In genomic region chr20:63383556-63383955, GRCh38 we compare ENCODE assay signal across 25 cellular contexts. TPM values are rescaled to one million over a fixed set of nuclear protein-coding genes. Genes with fewer than 3 reads are reported as not detected.
DNase-seq lines count a peak whose midpoint lies in the region; ATAC-seq and TF ChIP-seq lines count a peak whose summit lies in the region.
"Had no signal": no experiment of that assay in that cellular context is flagged by ENCODE, and none has a peak within 500 bp of the region (broad histone marks: within the 10 kb centered on the region; RNA-seq: fewer than 3 reads in every experiment).

No MANE protein-coding gene starts in this region.

- H3K27me3 ChIP-seq in right cardiac atrium (ENCODE audit: control insufficient read depth, insufficient read depth) (no peaks in the 10 kb centered on the region), heart right ventricle (peaks cover 0 to 53% (median 43%) of the 10 kb centered on the region in 7 donors), endodermal cell (ENCODE audit: control insufficient read depth, insufficient read depth, low read length, poor library complexity, severe bottlenecking) (no peaks in the 10 kb centered on the region)

- H3K27ac Mint-ChIP-seq in endodermal cell = no peak overlapping the region
- H3K27ac Mint-ChIP-seq: CD14-positive monocyte; CD4-positive, alpha-beta memory T cell; CD4-positive, CD25-positive, alpha-beta regulatory T cell; CD8-positive, alpha-beta memory T cell had no signal

- H3K27ac ChIP-seq in right cardiac atrium (ENCODE audit: low read length) = no peak overlapping the region
- no peak overlapping the region for H3K27ac ChIP-seq in heart right ventricle
- no peak overlapping the region for H3K27ac ChIP-seq in endodermal cell (ENCODE audit: low read depth, low read length)
- H3K27ac ChIP-seq: BLaER1 had no signal

- no peaks in the 10 kb centered on the region for H3K36me3 ChIP-seq in heart right ventricle
- H3K36me3 ChIP-seq in endodermal cell (ENCODE audit: control insufficient read depth, insufficient read depth, low read length) = no peaks in the 10 kb centered on the region
- H3K36me3 ChIP-seq: BE2C, BLaER1 had no signal

- 54% methylated on average over 11 of the region's 11 CpGs for WGBS in right cardiac atrium
- 49 to 51% methylated on average over 11 of the region's 11 CpGs for WGBS in heart right ventricle, 2 donors
- 72 to 80% methylated on average over 10 to 11 of the region's 11 CpGs for WGBS in endodermal cell (ENCODE audit: insufficient coverage in 1 of 2, insufficient read length in 1 of 2), 2 experiments

- H3K4me1 Mint-ChIP-seq in endodermal cell = peaks cover under 1% of the 10 kb centered on the region
- H3K4me1 Mint-ChIP-seq: CD14-positive monocyte; CD4-positive, alpha-beta memory T cell; CD4-positive, CD25-positive, alpha-beta regulatory T cell; CD8-positive, alpha-beta memory T cell had no signal

- DNase-seq in right cardiac atrium (peak in 2 of 3 donors; percentile 2 to 32), heart right ventricle (no peak), endodermal cell (peak; percentile 74), NCI-H345 treated with DMSO at 0.1 percent for 48 hours (lab: John Stamatoyannopoulos, UW; ENCODE audit: unreplicated experiment) (no peak)
- no peak for DNase-seq in stimulated activated CD4-positive, alpha-beta T cell treated with anti-CD3 and anti-CD28 coated beads, Interleukin-15, amount 100 ng/mL, for 24 hours
- DNase-seq: 8988T; ACHN; BE2C; C1 segment of cervical spinal cord; CD4-positive, alpha-beta memory T cell; CD4-positive, CD25-positive, alpha-beta regulatory T cell; CD8-positive, alpha-beta memory T cell; COR-L47; DMS 273 treated with DMSO at 0.1 percent for 48 hours; DMS153; DMS53; DMS79; DND-41; EL; GDM1 had no signal

- no peaks in the 10 kb centered on the region for H3K27me3 Mint-ChIP-seq in endodermal cell (ENCODE audit: insufficient read depth)

- no peaks in the 10 kb centered on the region for H3K36me3 Mint-ChIP-seq in endodermal cell (ENCODE audit: low read depth)
- H3K36me3 Mint-ChIP-seq: CD14-positive monocyte; CD8-positive, alpha-beta memory T cell had no signal

- no peaks in the 10 kb centered on the region for H3K4me1 ChIP-seq in right cardiac atrium (ENCODE audit: control insufficient read depth, insufficient read depth, low read length)
- H3K4me1 ChIP-seq in heart right ventricle = peaks cover 0 to 3% (median 0%) of the 10 kb centered on the region in 9 donors
- H3K4me1 ChIP-seq in endodermal cell (ENCODE audit: control insufficient read depth, insufficient read depth, low read length) = no peaks in the 10 kb centered on the region
- H3K4me1 ChIP-seq: BE2C, BLaER1 had no signal

- H3K9me3 ChIP-seq in right cardiac atrium (ENCODE audit: control insufficient read depth, low read length) (no peaks in the 10 kb centered on the region), heart right ventricle (peaks cover 0 to 26% (median 13%) of the 10 kb centered on the region in 11 donors), endodermal cell (ENCODE audit: control insufficient read depth, low read length) (peaks cover 31% of the 10 kb centered on the region)
- H3K9me3 ChIP-seq: BE2C had no signal

- ATAC-seq in right cardiac atrium (no peak), heart right ventricle (no peak)
- ATAC-seq: GM12878 had no signal

- H3K4me3 ChIP-seq in right cardiac atrium (ENCODE audit: low read length) (no peak overlapping the region), heart right ventricle (no peak overlapping the region), endodermal cell (ENCODE audit: low read length) (no peak overlapping the region)
- H3K4me3 ChIP-seq: BLaER1, GM12878 had no signal

- intact Hi-C loops in right cardiac atrium (cut with DNase I) = loop anchor here in 1 of 4 donors (2.0 kb wide), 1 partner anchor 75 kb away; no protein-coding TSS in a partner anchor
- intact Hi-C loops in heart right ventricle (cut with DNase I) = loop anchor here in 4 of 10 donors (2.0 to 10.0 kb wide), 2 partner anchors 75 to 329 kb away; no protein-coding TSS in a partner anchor

- H3K4me3 Mint-ChIP-seq in endodermal cell = no peak overlapping the region
- H3K4me3 Mint-ChIP-seq: CD4-positive, alpha-beta memory T cell; CD4-positive, CD25-positive, alpha-beta regulatory T cell; CD8-positive, alpha-beta memory T cell had no signal

- TF ChIP-seq CTCF in heart right ventricle (IDR thresholded peaks at IDR 0.05) = no peak
- TF ChIP-seq CTCF in endodermal cell (conservative IDR thresholded peaks at IDR 0.05) = no peak

- peaks cover 40% of the 10 kb centered on the region for H3K9me3 Mint-ChIP-seq in endodermal cell

- H3K9ac ChIP-seq in endodermal cell (ENCODE audit: extremely low read depth, low read length, poor library complexity, severe bottlenecking) = no peak overlapping the region
- H3K9ac ChIP-seq: BLaER1 had no signal

RNA-seq across cellular contexts. Expression of gene CHRNA4, which starts 22.4 kb away (rescaled TPM):
- total RNA-seq in right cardiac atrium (under 1 TPM in 3 of 4 donors, not detected in 1; 0.17 to 0.54 (median 0.38) TPM), heart right ventricle (1 to 10 TPM in 4 of 10 donors, under 1 TPM in 2, not detected in 4; 0.38 to 1.5 (median 1.1) TPM), endodermal cell (under 1 TPM in 1 of 2 donors, not detected in 1; 0.46 TPM)
- polyA plus RNA-seq in right cardiac atrium (0.02 TPM), heart right ventricle (under 1 TPM; 0.06 to 0.22 TPM)
- 9.6 TPM for polyA plus RNA-seq in endodermal cell (2013, experiment 1 of 2)
- 5.6 TPM for polyA plus RNA-seq in endodermal cell (2013, experiment 2 of 2)
- total RNA-seq: CD4-positive, alpha-beta memory T cell; CD4-positive, CD25-positive, alpha-beta regulatory T cell; CD8-positive, alpha-beta memory T cell; Daoy had no signal
- polyA plus RNA-seq: AG04450; CD14-positive monocyte; CD4-positive, alpha-beta memory T cell; CD4-positive, CD25-positive, alpha-beta regulatory T cell; CD8-positive, alpha-beta memory T cell had no signal

Comparison
In these comparisons a context has a peak if more than half of its experiments do, and no peak if none do; other contexts are left out.
1. DNase-seq: peak in right cardiac atrium (2 of 3) and endodermal cell (single experiment); none in heart right ventricle (0 of 2), stimulated activated CD4-positive, alpha-beta T cell treated with anti-CD3 and anti-CD28 coated beads, Interleukin-15, amount 100 ng/mL, for 24 hours (single experiment) and NCI-H345 treated with DMSO at 0.1 percent for 48 hours (single experiment).